11 cellular contexts compared by ENCODE assay signal in genomic region chr19:16084067-16084685, GRCh38. TPM values are rescaled to one million over a fixed set of nuclear protein-coding genes. Genes with fewer than 3 reads are reported as not detected.
DNase-seq lines count a peak whose midpoint lies in the region; ATAC-seq, FAIRE-seq and TF ChIP-seq lines count a peak whose summit lies in the region.
"Had no signal": no experiment of that assay in that cellular context is flagged by ENCODE, and none has a peak within 500 bp of the region (broad histone marks: within the 10 kb centered on the region; RNA-seq: fewer than 3 reads in every experiment).

No MANE protein-coding gene starts in this region.

- no peak overlapping the region for H3K9ac ChIP-seq in keratinocyte (ENCODE audit: control insufficient read depth, extremely low read depth, insufficient read depth, low read length)

- dilution Hi-C loops in keratinocyte (cut with MboI; ENCODE audit: extremely low pct_ligation_motif_present, low sequenced_read_pairs): no loop called here

- no peak for DNase-seq in activated CD4-positive, alpha-beta T cell treated with anti-CD3 and anti-CD28 coated beads, Interleukin-2, amount 10 ng/mL, durations not matched to agents 24 days and 14 days
- no peak for DNase-seq in activated CD4-positive, alpha-beta T cell treated with anti-CD3 and anti-CD28 coated beads, Interleukin-2, amount 50 U/mL, for 48 hours
- no peak for DNase-seq in activated CD8-positive, alpha-beta T cell treated with anti-CD3 and anti-CD28 coated beads for 36 hours
- DNase-seq in keratinocyte (ENCODE audit: low read depth, low spot score) (no peak), aorta (no peak), cerebellar nuclear complex (lab: John Stamatoyannopoulos, UW) (no peak)
- no peak for DNase-seq in effector memory CD8-positive, alpha-beta T cell
- DNase-seq: DND-41 had no signal

- no peak for TF ChIP-seq CTCF in activated CD8-positive, alpha-beta T cell treated with anti-CD3 and anti-CD28 coated beads for 36 hours (IDR thresholded peaks at IDR 0.05)
- TF ChIP-seq CTCF in keratinocyte (optimal IDR thresholded peaks at IDR 0.05 in 1 of 3, IDR thresholded peaks at IDR 0.05 in 1 of 3, conservative IDR thresholded peaks at IDR 0.05 in 1 of 3; ENCODE audit: extremely low read depth in 1 of 3, insufficient read depth in 2 of 3, low read length in 3 of 3): no peak

- no peaks in the 10 kb centered on the region for H3K27me3 Mint-ChIP-seq in activated CD4-positive, alpha-beta T cell treated with anti-CD3 and anti-CD28 coated beads, Interleukin-2, amount 10 ng/mL, durations not matched to agents 24 days and 14 days
- H3K27me3 Mint-ChIP-seq in activated CD8-positive, alpha-beta T cell treated with anti-CD3 and anti-CD28 coated beads for 36 hours: no peaks in the 10 kb centered on the region
- H3K27me3 Mint-ChIP-seq in effector memory CD8-positive, alpha-beta T cell: no peaks in the 10 kb centered on the region

- H3K4me3 Mint-ChIP-seq in activated CD4-positive, alpha-beta T cell treated with anti-CD3 and anti-CD28 coated beads, Interleukin-2, amount 10 ng/mL, durations not matched to agents 24 days and 14 days: peak overlapping the region; percentile 42
- H3K4me3 Mint-ChIP-seq in activated CD8-positive, alpha-beta T cell treated with anti-CD3 and anti-CD28 coated beads for 36 hours: no peak overlapping the region
- H3K4me3 Mint-ChIP-seq in effector memory CD8-positive, alpha-beta T cell: peak overlapping the region in 1 of 2 donors; percentile 15

- H2AFZ ChIP-seq in keratinocyte (ENCODE audit: control insufficient read depth, low read length): no peak overlapping the region

- H3K4me3 ChIP-seq in keratinocyte (ENCODE audit: control insufficient read depth in 2 of 3, extremely low read depth in 1 of 3, insufficient read depth in 2 of 3, low read depth in 1 of 3, low read length in 3 of 3) (no peak overlapping the region), aorta (ENCODE audit: low read length in 2 of 2) (no peak overlapping the region)

- peaks cover 84% of the 10 kb centered on the region for H3K79me2 ChIP-seq in keratinocyte (ENCODE audit: control insufficient read depth, insufficient read depth, low read length)

- ATAC-seq in activated CD8-positive, alpha-beta T cell treated with anti-CD3 and anti-CD28 coated beads for 36 hours: no peak
- no peak for ATAC-seq in effector memory CD8-positive, alpha-beta T cell (replicated peaks)
- no peak for ATAC-seq in aorta (ENCODE audit: low FRiP score)

- intact Hi-C loops in activated CD4-positive, alpha-beta T cell treated with anti-CD3 and anti-CD28 coated beads, Interleukin-2, amount 10 ng/mL, durations not matched to agents 24 days and 14 days (cut with micrococcal nuclease): no loop called here
- intact Hi-C loops in activated CD8-positive, alpha-beta T cell treated with anti-CD3 and anti-CD28 coated beads for 36 hours (cut with micrococcal nuclease): no loop called here
- intact Hi-C loops in aorta (cut with DNase I): no loop called here

- peaks cover 21% of the 10 kb centered on the region for H4K20me1 ChIP-seq in keratinocyte (ENCODE audit: control insufficient read depth, extremely low read depth, insufficient read depth, low read length)

- H3K27ac ChIP-seq in keratinocyte (ENCODE audit: control insufficient read depth, insufficient read depth, low read length) (peak overlapping the region; percentile 25), temporal lobe (ENCODE audit: low read depth, low read length) (peak overlapping the region; percentile 69), aorta (ENCODE audit: low read depth in 1 of 2, low read length in 2 of 2) (peak overlapping the region in 1 of 2 donors; percentile 1)

- H3K9me3 ChIP-seq in keratinocyte (ENCODE audit: control insufficient read depth, low read depth, low read length) (no peaks in the 10 kb centered on the region), aorta (ENCODE audit: control insufficient read depth, low read length) (no peaks in the 10 kb centered on the region)

- H3K27me3 ChIP-seq in keratinocyte (ENCODE audit: control insufficient read depth, extremely low read depth, insufficient read depth, low read length) (no peaks in the 10 kb centered on the region), aorta (ENCODE audit: control insufficient read depth in 1 of 2, insufficient read depth in 2 of 2, low read length in 1 of 2) (no peaks in the 10 kb centered on the region)

- H3K36me3 ChIP-seq in keratinocyte (ENCODE audit: control insufficient read depth in 2 of 2, extremely low read depth in 1 of 2, insufficient read depth in 2 of 2, low read length in 2 of 2) (peaks cover 51 to 75% of the 10 kb centered on the region in 2 experiments), aorta (ENCODE audit: control insufficient read depth in 1 of 2, insufficient read depth in 2 of 2, low read length in 1 of 2) (peaks cover 9 to 31% of the 10 kb centered on the region in 2 donors)

- H3K27ac Mint-ChIP-seq in activated CD4-positive, alpha-beta T cell treated with anti-CD3 and anti-CD28 coated beads, Interleukin-2, amount 10 ng/mL, durations not matched to agents 24 days and 14 days: peak overlapping the region; percentile 82
- H3K27ac Mint-ChIP-seq in activated CD8-positive, alpha-beta T cell treated with anti-CD3 and anti-CD28 coated beads for 36 hours: peak overlapping the region; percentile 6
- no peak overlapping the region for H3K27ac Mint-ChIP-seq in effector memory CD8-positive, alpha-beta T cell

- no peak overlapping the region for H3K4me2 ChIP-seq in keratinocyte (ENCODE audit: control insufficient read depth, extremely low read depth, insufficient read depth, low read depth, low read length)

- POLR2A ChIA-PET in activated CD8-positive, alpha-beta T cell treated with anti-CD3 and anti-CD28 coated beads for 36 hours (lab: Charles Lee): interaction anchor here (0.7 to 4.5 kb wide), 7 partner anchors 9 to 105 kb away, joined by 3 to 29 read pairs (median 4); no protein-coding TSS in a partner anchor

- H3K4me1 ChIP-seq in keratinocyte (ENCODE audit: control insufficient read depth, extremely low read depth, insufficient read depth, low read length) (peaks cover 14% of the 10 kb centered on the region), aorta (ENCODE audit: control insufficient read depth in 1 of 2, insufficient read depth in 2 of 2, low read length in 2 of 2) (no peaks in the 10 kb centered on the region)

- CTCF ChIA-PET in activated CD8-positive, alpha-beta T cell treated with anti-CD3 and anti-CD28 coated beads for 36 hours (lab: Charles Lee): interaction anchor here (0.7 to 2.4 kb wide), 6 partner anchors 11 to 42 kb away, joined by 3 to 11 read pairs (median 4); no protein-coding TSS in a partner anchor

- H3K4me1 Mint-ChIP-seq in activated CD4-positive, alpha-beta T cell treated with anti-CD3 and anti-CD28 coated beads, Interleukin-2, amount 10 ng/mL, durations not matched to agents 24 days and 14 days: peaks cover 74% of the 10 kb centered on the region
- H3K4me1 Mint-ChIP-seq in activated CD8-positive, alpha-beta T cell treated with anti-CD3 and anti-CD28 coated beads for 36 hours (ENCODE audit: low read depth): peaks cover 67% of the 10 kb centered on the region
- peaks cover 34 to 45% of the 10 kb centered on the region in 2 donors for H3K4me1 Mint-ChIP-seq in effector memory CD8-positive, alpha-beta T cell (ENCODE audit: low read depth in 2 of 2)

- no peaks in the 10 kb centered on the region for H3K9me1 ChIP-seq in keratinocyte (ENCODE audit: control insufficient read depth, extremely low read depth, insufficient read depth, low read length)

- H3K9me3 Mint-ChIP-seq in activated CD4-positive, alpha-beta T cell treated with anti-CD3 and anti-CD28 coated beads, Interleukin-2, amount 10 ng/mL, durations not matched to agents 24 days and 14 days: no peaks in the 10 kb centered on the region
- H3K9me3 Mint-ChIP-seq in activated CD8-positive, alpha-beta T cell treated with anti-CD3 and anti-CD28 coated beads for 36 hours: no peaks in the 10 kb centered on the region
- no peaks in the 10 kb centered on the region for H3K9me3 Mint-ChIP-seq in effector memory CD8-positive, alpha-beta T cell

- H3K36me3 Mint-ChIP-seq in activated CD4-positive, alpha-beta T cell treated with anti-CD3 and anti-CD28 coated beads, Interleukin-2, amount 10 ng/mL, durations not matched to agents 24 days and 14 days (ENCODE audit: low read depth): peaks cover 84% of the 10 kb centered on the region
- H3K36me3 Mint-ChIP-seq in activated CD8-positive, alpha-beta T cell treated with anti-CD3 and anti-CD28 coated beads for 36 hours (ENCODE audit: low read depth): peaks cover 84% of the 10 kb centered on the region
- H3K36me3 Mint-ChIP-seq in effector memory CD8-positive, alpha-beta T cell (ENCODE audit: insufficient read depth): peaks cover 100% of the 10 kb centered on the region

- no peak for FAIRE-seq in keratinocyte (lab: Jason Lieb, UNC)
- FAIRE-seq: GM18507 had no signal

- 70 to 76% methylated on average over 11 of the region's 11 CpGs for WGBS in aorta, 2 donors

RNA-seq across cellular contexts. Expression of gene TPM4, which starts 7.9 kb away (rescaled TPM):
- 283 and 291 TPM in 2 replicates for total RNA-seq in activated CD4-positive, alpha-beta T cell treated with anti-CD3 and anti-CD28 coated beads, Interleukin-2, amount 10 ng/mL, durations not matched to agents 24 days and 14 days
- 100 to 1,000 TPM; 230 to 232 TPM for total RNA-seq in activated CD8-positive, alpha-beta T cell treated with anti-CD3 and anti-CD28 coated beads for 36 hours
- 489 to 646 TPM (median 581 TPM) in 3 replicates for polyA plus RNA-seq in keratinocyte
- 905 TPM for polyA plus RNA-seq in keratinocyte (2011; ENCODE audit: low read depth)
- 586 and 787 TPM in 2 replicates for polyA plus RNA-seq in keratinocyte (2011; cell fraction: cytosol; rRNA removed)
- 358 and 397 TPM in 2 replicates for polyA plus RNA-seq in keratinocyte (2011; cell fraction: nucleus; rRNA removed)
- 305 and 592 TPM in 2 replicates for polyA plus RNA-seq in keratinocyte (2012; ENCODE audit: low replicate concordance)
- polyA minus RNA-seq in keratinocyte: 93.6 to 294 TPM (median 216 TPM) in 3 replicates
- polyA minus RNA-seq in keratinocyte (2011; cell fraction: cytosol; rRNA and poly(A)+ RNA removed): 587 TPM
- 114 and 189 TPM in 2 replicates for polyA minus RNA-seq in keratinocyte (2011; cell fraction: nucleus; rRNA and poly(A)+ RNA removed)
- 95.1 TPM for total RNA-seq in temporal lobe
- total RNA-seq in aorta: 1,000 to 10,000 TPM in 1 of 2 donors, 100 to 1,000 TPM in 1; 695 to 1,409 TPM
- 100 to 1,000 TPM; 800 to 937 TPM for polyA plus RNA-seq in aorta

RNA-seq across cellular contexts. Expression of gene RAB8A, which starts 27.5 kb away (rescaled TPM):
- total RNA-seq in activated CD4-positive, alpha-beta T cell treated with anti-CD3 and anti-CD28 coated beads, Interleukin-2, amount 10 ng/mL, durations not matched to agents 24 days and 14 days: 227 and 247 TPM in 2 replicates
- total RNA-seq in activated CD8-positive, alpha-beta T cell treated with anti-CD3 and anti-CD28 coated beads for 36 hours: 100 to 1,000 TPM; 123 to 128 TPM
- polyA plus RNA-seq in keratinocyte (64.4 to 116 TPM (median 95.1 TPM) in 3 replicates), aorta (10 to 100 TPM; 17.6 to 30.3 TPM)
- 127 TPM for polyA plus RNA-seq in keratinocyte (2011; ENCODE audit: low read depth)
- 60.3 and 65.6 TPM in 2 replicates for polyA plus RNA-seq in keratinocyte (2011; cell fraction: cytosol; rRNA removed)
- polyA plus RNA-seq in keratinocyte (2011; cell fraction: nucleus; rRNA removed): 44.1 and 44.4 TPM in 2 replicates
- polyA plus RNA-seq in keratinocyte (2012; ENCODE audit: low replicate concordance): 41.8 and 125 TPM in 2 replicates
- polyA minus RNA-seq in keratinocyte: 73.1 to 162 TPM (median 128 TPM) in 3 replicates
- polyA minus RNA-seq in keratinocyte (2011; cell fraction: cytosol; rRNA and poly(A)+ RNA removed): 99.2 TPM
- polyA minus RNA-seq in keratinocyte (2011; cell fraction: nucleus; rRNA and poly(A)+ RNA removed): 27.9 and 71.5 TPM in 2 replicates
- total RNA-seq in temporal lobe (26.1 TPM), aorta (10 to 100 TPM; 51.3 to 56.7 TPM)

RNA-seq across cellular contexts. Expression of gene HSH2D, which starts 59.3 kb away (rescaled TPM):
- total RNA-seq in activated CD4-positive, alpha-beta T cell treated with anti-CD3 and anti-CD28 coated beads, Interleukin-2, amount 10 ng/mL, durations not matched to agents 24 days and 14 days: 22.7 and 23.1 TPM in 2 replicates
- 10 to 100 TPM; 23.5 to 25.5 TPM for total RNA-seq in activated CD8-positive, alpha-beta T cell treated with anti-CD3 and anti-CD28 coated beads for 36 hours
- 0.90 to 1.9 TPM (median 1.1 TPM) in 3 replicates for polyA plus RNA-seq in keratinocyte
- not detected for polyA plus RNA-seq in keratinocyte (2011; ENCODE audit: low read depth)
- polyA plus RNA-seq in keratinocyte (2011; cell fraction: cytosol; rRNA removed): 0.36 and 0.75 TPM in 2 replicates
- polyA plus RNA-seq in keratinocyte (2011; cell fraction: nucleus; rRNA removed): 1.0 and 1.5 TPM in 2 replicates
- polyA plus RNA-seq in keratinocyte (2012; ENCODE audit: low replicate concordance): 0.23 and 1.4 TPM in 2 replicates
- 0.89 to 1.9 TPM (median 1.5 TPM) in 3 replicates for polyA minus RNA-seq in keratinocyte
- not detected for polyA minus RNA-seq in keratinocyte (2011; cell fraction: cytosol; rRNA and poly(A)+ RNA removed)
- 0.63 TPM in 1 of 2 replicates, not detected in the other for polyA minus RNA-seq in keratinocyte (2011; cell fraction: nucleus; rRNA and poly(A)+ RNA removed)
- under 0.01 TPM for total RNA-seq in temporal lobe
- 1 to 10 TPM; 1.3 to 1.4 TPM for total RNA-seq in aorta
- 1 to 10 TPM in 1 of 2 donors, under 1 TPM in 1; 0.10 to 2.5 TPM for polyA plus RNA-seq in aorta
- total RNA-seq: A673 had no signal

Comparison
In these comparisons a context has a peak if more than half of its experiments do, and no peak if none do; other contexts are left out.
1. H3K27ac Mint-ChIP-seq: peak in activated CD4-positive, alpha-beta T cell treated with anti-CD3 and anti-CD28 coated beads, Interleukin-2, amount 10 ng/mL, durations not matched to agents 24 days and 14 days (single experiment) and activated CD8-positive, alpha-beta T cell treated with anti-CD3 and anti-CD28 coated beads for 36 hours (single experiment); none in effector memory CD8-positive, alpha-beta T cell (0 of 2).